ENCODE assay signal across 8 cellular contexts in the genomic region with DNA sequence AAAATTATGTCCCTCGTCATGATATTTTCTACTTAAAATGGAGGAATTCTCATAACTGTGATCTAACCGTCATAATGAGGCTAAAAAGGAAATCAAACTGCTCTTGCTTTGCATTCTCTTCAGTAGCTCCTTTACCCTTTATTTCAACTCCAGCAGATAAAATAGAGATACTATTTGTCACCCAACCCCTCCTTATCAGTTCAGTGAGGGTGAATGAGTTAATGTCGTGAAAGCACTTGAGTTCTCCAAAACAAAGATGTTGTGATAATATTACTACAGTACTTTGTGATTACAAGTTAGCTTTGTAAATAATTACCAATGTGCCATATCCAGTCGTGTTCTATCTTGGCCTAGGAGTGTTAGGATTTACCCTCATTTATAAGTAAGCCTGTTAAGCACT.
DNase-seq lines count a peak whose midpoint lies in the region; ATAC-seq, FAIRE-seq and TF ChIP-seq lines count a peak whose summit lies in the region.

No MANE protein-coding gene starts in this region.

- H3K4me3 Mint-ChIP-seq in CD4-positive, alpha-beta T cell: peak overlapping the region; percentile 86
- H3K4me3 Mint-ChIP-seq in HFFc6: peak overlapping the region; percentile 93
- H3K4me3 Mint-ChIP-seq in activated T-helper 1 cell treated with anti-CD3 and anti-CD28 coated beads, Interleukin-12 subunit alpha, Interleukin-12 subunit beta, Interleukin-2, Interleukin-4 antibody, amounts not matched to agents 30 ng/mL and 10 ng/mL and 1 ng/mL, durations not matched to agents 14 hours and 24 hours and 36 hours: peak overlapping the region; percentile 84

- H3K4me1 ChIP-seq in keratinocyte (ENCODE audit: control insufficient read depth, extremely low read depth, insufficient read depth, low read length) (peaks cover 14% of the 10 kb centered on the region), esophagus squamous epithelium (peaks cover 0 to 35% (median 3%) of the 10 kb centered on the region in 3 donors), transverse colon (peaks cover 0 to 19% (median 10%) of the 10 kb centered on the region in 4 donors)

- TF ChIP-seq POLR2A in esophagus squamous epithelium (IDR thresholded peaks at IDR 0.05) (no peak), transverse colon (IDR thresholded peaks at IDR 0.05) (no peak)

- no peaks in the 10 kb centered on the region for H4K20me1 ChIP-seq in keratinocyte (ENCODE audit: control insufficient read depth, extremely low read depth, insufficient read depth, low read length)

- H3K4me2 ChIP-seq in keratinocyte (ENCODE audit: control insufficient read depth, extremely low read depth, insufficient read depth, low read depth, low read length): peak overlapping the region; percentile 86

- H3K36me3 ChIP-seq in keratinocyte (ENCODE audit: control insufficient read depth in 2 of 2, extremely low read depth in 1 of 2, insufficient read depth in 2 of 2, low read length in 2 of 2) (no peaks in the 10 kb centered on the region), esophagus squamous epithelium (no peaks in the 10 kb centered on the region), transverse colon (no peaks in the 10 kb centered on the region)

- no peak for FAIRE-seq in keratinocyte (lab: Jason Lieb, UNC)

- peaks cover 28% of the 10 kb centered on the region for H3K4me1 Mint-ChIP-seq in CD4-positive, alpha-beta T cell (ENCODE audit: low read depth)
- peaks cover 18% of the 10 kb centered on the region for H3K4me1 Mint-ChIP-seq in HFFc6 (ENCODE audit: low read depth)
- H3K4me1 Mint-ChIP-seq in activated T-helper 1 cell treated with anti-CD3 and anti-CD28 coated beads, Interleukin-12 subunit alpha, Interleukin-12 subunit beta, Interleukin-2, Interleukin-4 antibody, amounts not matched to agents 30 ng/mL and 10 ng/mL and 1 ng/mL, durations not matched to agents 14 hours and 24 hours and 36 hours (ENCODE audit: low read depth): peaks cover 33% of the 10 kb centered on the region

- TF ChIP-seq CTCF in CD4-positive, alpha-beta T cell (IDR thresholded peaks at IDR 0.05): no peak
- TF ChIP-seq CTCF in HFFc6 (IDR thresholded peaks at IDR 0.05): no peak
- no peak for TF ChIP-seq CTCF in keratinocyte (optimal IDR thresholded peaks at IDR 0.05 in 1 of 3, IDR thresholded peaks at IDR 0.05 in 1 of 3, conservative IDR thresholded peaks at IDR 0.05 in 1 of 3; ENCODE audit: extremely low read depth in 1 of 3, insufficient read depth in 2 of 3, low read length in 3 of 3)
- no peak for TF ChIP-seq CTCF in esophagus squamous epithelium (IDR thresholded peaks at IDR 0.05)
- TF ChIP-seq CTCF in transverse colon (IDR thresholded peaks at IDR 0.05): no peak

- peaks cover 9% of the 10 kb centered on the region for H3K36me3 Mint-ChIP-seq in CD4-positive, alpha-beta T cell (ENCODE audit: low read depth)
- H3K36me3 Mint-ChIP-seq in HFFc6 (ENCODE audit: low read depth): peaks cover 18% of the 10 kb centered on the region
- H3K36me3 Mint-ChIP-seq in activated T-helper 1 cell treated with anti-CD3 and anti-CD28 coated beads, Interleukin-12 subunit alpha, Interleukin-12 subunit beta, Interleukin-2, Interleukin-4 antibody, amounts not matched to agents 30 ng/mL and 10 ng/mL and 1 ng/mL, durations not matched to agents 14 hours and 24 hours and 36 hours (ENCODE audit: low read depth): peaks cover 4% of the 10 kb centered on the region

- dilution Hi-C loops in keratinocyte (cut with MboI; ENCODE audit: extremely low pct_ligation_motif_present, low sequenced_read_pairs): no loop called here

- no peaks in the 10 kb centered on the region for H3K9me3 Mint-ChIP-seq in CD4-positive, alpha-beta T cell
- no peaks in the 10 kb centered on the region; the same call in 1 of the 2 replicates for H3K9me3 Mint-ChIP-seq in HFFc6
- H3K9me3 Mint-ChIP-seq in activated T-helper 1 cell treated with anti-CD3 and anti-CD28 coated beads, Interleukin-12 subunit alpha, Interleukin-12 subunit beta, Interleukin-2, Interleukin-4 antibody, amounts not matched to agents 30 ng/mL and 10 ng/mL and 1 ng/mL, durations not matched to agents 14 hours and 24 hours and 36 hours: peaks cover 3% of the 10 kb centered on the region

- H3K4me3 ChIP-seq in keratinocyte (ENCODE audit: control insufficient read depth in 2 of 3, extremely low read depth in 1 of 3, insufficient read depth in 2 of 3, low read depth in 1 of 3, low read length in 3 of 3) (peak overlapping the region in 2 of 3 experiments; percentile 29 to 78), esophagus squamous epithelium (no peak overlapping the region), transverse colon (no peak overlapping the region)

- POLR2A ChIA-PET in CD4-positive, alpha-beta T cell (lab: Charles Lee): no interaction called here

- intact Hi-C loops in CD4-positive, alpha-beta T cell (cut with DNase I, micrococcal nuclease): no loop called here
- intact Hi-C loops in activated T-helper 1 cell treated with anti-CD3 and anti-CD28 coated beads, Interleukin-12 subunit alpha, Interleukin-12 subunit beta, Interleukin-2, Interleukin-4 antibody, amounts not matched to agents 30 ng/mL and 10 ng/mL and 1 ng/mL, durations not matched to agents 14 hours and 24 hours and 36 hours (cut with micrococcal nuclease): loop anchor here (5.0 kb wide), 1 partner anchor 401 kb away; a partner anchor contains a TSS
- intact Hi-C loops in esophagus squamous epithelium (cut with DNase I) (no loop called here), transverse colon (cut with DNase I; ENCODE audit: low total_unique reads) (no loop called here)

- H3K9me1 ChIP-seq in keratinocyte (ENCODE audit: control insufficient read depth, extremely low read depth, insufficient read depth, low read length): no peaks in the 10 kb centered on the region

- WGBS in esophagus squamous epithelium, 2 donors: 63 to 68% methylated on average over 4 of the region's 4 CpGs
- 47 to 54% methylated on average over 4 of the region's 4 CpGs for WGBS in transverse colon (ENCODE audit: low coverage in 1 of 2), 2 donors

- H3K9me3 ChIP-seq in CD4-positive, alpha-beta T cell (ENCODE audit: control insufficient read depth, low read length): no peaks in the 10 kb centered on the region
- H3K9me3 ChIP-seq in keratinocyte (ENCODE audit: control insufficient read depth, low read depth, low read length) (no peaks in the 10 kb centered on the region), esophagus squamous epithelium (peaks cover 0 to 4% (median 0%) of the 10 kb centered on the region in 3 donors), transverse colon (no peaks in the 10 kb centered on the region)

- H3K27me3 Mint-ChIP-seq in CD4-positive, alpha-beta T cell: no peaks in the 10 kb centered on the region
- no peaks in the 10 kb centered on the region for H3K27me3 Mint-ChIP-seq in HFFc6 (ENCODE audit: insufficient read depth)
- peaks cover 3% of the 10 kb centered on the region for H3K27me3 Mint-ChIP-seq in activated T-helper 1 cell treated with anti-CD3 and anti-CD28 coated beads, Interleukin-12 subunit alpha, Interleukin-12 subunit beta, Interleukin-2, Interleukin-4 antibody, amounts not matched to agents 30 ng/mL and 10 ng/mL and 1 ng/mL, durations not matched to agents 14 hours and 24 hours and 36 hours (ENCODE audit: insufficient read depth)

- no peaks in the 10 kb centered on the region for H3K27me3 ChIP-seq in CD4-positive, alpha-beta T cell (ENCODE audit: control insufficient read depth, insufficient read depth, low read length)
- H3K27me3 ChIP-seq in keratinocyte (ENCODE audit: control insufficient read depth, extremely low read depth, insufficient read depth, low read length) (no peaks in the 10 kb centered on the region), esophagus squamous epithelium (no peaks in the 10 kb centered on the region), transverse colon (no peaks in the 10 kb centered on the region)

- H3K79me2 ChIP-seq in keratinocyte (ENCODE audit: control insufficient read depth, insufficient read depth, low read length): peaks cover 31% of the 10 kb centered on the region

- H3K27ac Mint-ChIP-seq in CD4-positive, alpha-beta T cell: peak overlapping the region; percentile 93
- peak overlapping the region; percentile 87 for H3K27ac Mint-ChIP-seq in HFFc6
- peak overlapping the region; percentile 81 for H3K27ac Mint-ChIP-seq in activated T-helper 1 cell treated with anti-CD3 and anti-CD28 coated beads, Interleukin-12 subunit alpha, Interleukin-12 subunit beta, Interleukin-2, Interleukin-4 antibody, amounts not matched to agents 30 ng/mL and 10 ng/mL and 1 ng/mL, durations not matched to agents 14 hours and 24 hours and 36 hours

- no peak for DNase-seq in CD4-positive, alpha-beta T cell
- DNase-seq in HFFc6 (no peak), keratinocyte (ENCODE audit: low read depth, low spot score) (no peak), esophagus squamous epithelium (lab: John Stamatoyannopoulos, UW) (no peak), transverse colon (no peak), ureter (ENCODE audit: low spot score) (no peak)
- no peak for DNase-seq in activated T-helper 1 cell treated with anti-CD3 and anti-CD28 coated beads, Interleukin-12 subunit alpha, Interleukin-12 subunit beta, Interleukin-2, Interleukin-4 antibody, amounts not matched to agents 30 ng/mL and 10 ng/mL and 1 ng/mL, durations not matched to agents 14 hours and 24 hours and 36 hours (ENCODE audit: low spot score)
- DNase-seq in activated CD4-positive, alpha-beta T cell treated with anti-CD3 and anti-CD28 coated beads for 4 hours: no peak

- no peak for TF ChIP-seq EP300 in transverse colon (IDR thresholded peaks at IDR 0.05; ENCODE audit: low read depth)

- CTCF ChIA-PET in CD4-positive, alpha-beta T cell (lab: Charles Lee): no interaction called here

- H3K9ac ChIP-seq in keratinocyte (ENCODE audit: control insufficient read depth, extremely low read depth, insufficient read depth, low read length): peak overlapping the region; percentile 86

- in situ Hi-C loops in transverse colon (cut with MboI; ENCODE audit: low pct_ligation_motif_present in 1 of 4, low pct_unique_long_range_greater_than_20kb in 1 of 4, low sequenced_read_pairs in 3 of 4): no loop called here

- no peak overlapping the region for H3K27ac ChIP-seq in CD4-positive, alpha-beta T cell (ENCODE audit: low read depth, low read length)
- peak overlapping the region; percentile 67 for H3K27ac ChIP-seq in keratinocyte (ENCODE audit: control insufficient read depth, insufficient read depth, low read length)
- H3K27ac ChIP-seq in esophagus squamous epithelium: no peak overlapping the region
- H3K27ac ChIP-seq in transverse colon: no peak overlapping the region

- no peak for ATAC-seq in CD4-positive, alpha-beta T cell (ENCODE audit: poor library complexity)

- H2AFZ ChIP-seq in keratinocyte (ENCODE audit: control insufficient read depth, low read length): peak overlapping the region; percentile 30

Comparison
In these comparisons a context has a peak if more than half of its experiments do, and no peak if none do; other contexts are left out.
1. H3K4me3 ChIP-seq: peak in keratinocyte (2 of 3); none in esophagus squamous epithelium (0 of 4) and transverse colon (0 of 4).
2. Peak in every context shown above with its lines, with median percentiles within 50 percentile points of each other: H3K27ac Mint-ChIP-seq and H3K4me3 Mint-ChIP-seq.